Comparison of ENCODE assay signal across 24 cellular contexts in genomic region chr20:14616003-14616402, GRCh38.
"Had no signal": no experiment of that assay in that cellular context is flagged by ENCODE, and none has a peak within 500 bp of the region (broad histone marks: within the 10 kb centered on the region; RNA-seq: fewer than 3 reads in every experiment).

No MANE protein-coding gene starts in this region.

- ATAC-seq: activated CD4-positive, CD25-positive, alpha-beta regulatory T cell treated with anti-CD3 and anti-CD28 coated beads, Interleukin-2, amount 50 U/mL, for 24 hours; activated CD8-positive, alpha-beta T cell treated with anti-CD3 and anti-CD28 coated beads, Interleukin-2, amount 10 ng/mL, durations not matched to agents 7 days and 5 days had no signal

- H3K9ac ChIP-seq: KMS-11 had no signal

- FAIRE-seq: astrocyte had no signal

- H3K4me3 ChIP-seq: Peyer's patch had no signal

- H3K36me3 Mint-ChIP-seq: activated naive CD4-positive, alpha-beta T cell treated with anti-CD3 and anti-CD28 coated beads, Interleukin-2, amount 50 U/mL, for 24 hours; brain had no signal

- H3K27me3 ChIP-seq: Peyer's patch had no signal

- H3K4me1 ChIP-seq: Peyer's patch had no signal

- H3K27ac Mint-ChIP-seq: activated CD8-positive, alpha-beta T cell treated with anti-CD3 and anti-CD28 coated beads, Interleukin-2, amount 10 ng/mL, durations not matched to agents 7 days and 5 days; activated naive CD4-positive, alpha-beta T cell treated with anti-CD3 and anti-CD28 coated beads, Interleukin-2, amount 50 U/mL, for 24 hours; activated T-helper 1 cell treated with anti-CD3 and anti-CD28 coated beads, Interleukin-12 subunit alpha, Interleukin-12 subunit beta, Interleukin-2, Interleukin-4 antibody, amounts not matched to agents 30 ng/mL and 10 ng/mL and 1 ng/mL, durations not matched to agents 14 hours and 24 hours and 36 hours; brain; T-helper 1 cell treated with Interleukin-12 subunit alpha and Interleukin-12 subunit beta and Interleukin-4 antibody, amounts not matched to agents 30 μg/mL and 1 μg/mL, for 36 hours had no signal

- H3K4me3 Mint-ChIP-seq: activated CD8-positive, alpha-beta T cell treated with anti-CD3 and anti-CD28 coated beads, Interleukin-2, amount 10 ng/mL, durations not matched to agents 7 days and 5 days; activated naive CD4-positive, alpha-beta T cell treated with anti-CD3 and anti-CD28 coated beads, Interleukin-2, amount 50 U/mL, for 24 hours; activated T-helper 1 cell treated with anti-CD3 and anti-CD28 coated beads, Interleukin-12 subunit alpha, Interleukin-12 subunit beta, Interleukin-2, Interleukin-4 antibody, amounts not matched to agents 30 ng/mL and 10 ng/mL and 1 ng/mL, durations not matched to agents 14 hours and 24 hours and 36 hours; brain; T-helper 1 cell treated with Interleukin-12 subunit alpha and Interleukin-12 subunit beta and Interleukin-4 antibody, amounts not matched to agents 30 μg/mL and 1 μg/mL, for 36 hours had no signal

- H3K4me1 Mint-ChIP-seq: activated naive CD4-positive, alpha-beta T cell treated with anti-CD3 and anti-CD28 coated beads, Interleukin-2, amount 50 U/mL, for 24 hours had no signal

- DNase-seq: activated CD4-positive, alpha-beta T cell treated with anti-CD3 and anti-CD28 coated beads for 4 hours; activated CD8-positive, alpha-beta memory T cell treated with anti-CD3 and anti-CD28 coated beads, Interleukin-2, amount 50 U/mL, for 48 hours; activated CD8-positive, alpha-beta T cell treated with anti-CD3 and anti-CD28 coated beads, Interleukin-2, amount 10 ng/mL, durations not matched to agents 7 days and 5 days; activated effector memory CD4-positive, alpha-beta T cell treated with Interleukin-2 at 50 U/mL for 16 hours; activated naive CD4-positive, alpha-beta T cell; activated T-cell treated with anti-CD3 and anti-CD28 coated beads, Interleukin-2, amount 50 U/mL, for 1 hour; amygdala; cerebellar nuclear complex; NCI-H1092; NCI-H1417; NCI-H1930; NCI-H2171; NCI-H226; NCI-H526 treated with DMSO at 0.1 percent for 48 hours; OCI-M1; Peyer's patch; SHP77 treated with DMSO at 0.1 percent for 48 hours had no signal

- H3K27me3 Mint-ChIP-seq: activated naive CD4-positive, alpha-beta T cell treated with anti-CD3 and anti-CD28 coated beads, Interleukin-2, amount 50 U/mL, for 24 hours had no signal

- H3K9me3 ChIP-seq: Peyer's patch had no signal

- H3K27ac ChIP-seq: KMS-11, Peyer's patch had no signal

- H3K36me3 ChIP-seq: Peyer's patch had no signal

- H3K4me2 ChIP-seq: KMS-11 had no signal
